In the genomic region with DNA sequence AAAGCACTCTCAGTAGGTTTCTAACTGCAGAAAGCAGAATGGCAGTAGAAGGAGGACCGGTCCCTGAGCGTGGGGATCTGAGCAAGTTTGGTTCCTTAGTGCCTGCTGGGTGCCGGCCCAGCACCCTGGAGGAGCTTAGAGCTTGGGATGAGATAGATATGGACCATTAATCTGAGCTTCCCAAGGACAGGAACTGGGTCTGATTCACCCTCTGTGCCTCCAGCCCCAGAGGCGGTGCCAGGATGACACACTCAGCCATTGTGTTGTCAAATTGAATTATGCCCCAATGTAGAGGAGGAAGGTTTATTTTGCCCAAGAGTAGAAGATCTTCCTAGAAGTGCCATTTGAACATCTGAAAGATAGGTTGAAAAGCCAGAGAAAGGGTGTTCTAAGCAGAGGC, we compare ENCODE assay signal across 12 cellular contexts. TPM values are rescaled to one million over a fixed set of nuclear protein-coding genes. Genes with fewer than 3 reads are reported as not detected.
DNase-seq lines count a peak whose midpoint lies in the region; ATAC-seq, FAIRE-seq and TF ChIP-seq lines count a peak whose summit lies in the region.
"Had no signal": no experiment of that assay in that cellular context is flagged by ENCODE, and none has a peak within 500 bp of the region (broad histone marks: within the 10 kb centered on the region; RNA-seq: fewer than 3 reads in every experiment).

No MANE protein-coding gene starts in this region.

- H3K27me3 ChIP-seq in breast epithelium (no peaks in the 10 kb centered on the region), colonic mucosa (no peaks in the 10 kb centered on the region), heart left ventricle (no peaks in the 10 kb centered on the region)
- H3K27me3 ChIP-seq: suprapubic skin had no signal

- H3K27ac ChIP-seq in breast epithelium (peak overlapping the region; percentile 22 to 33), colonic mucosa (no peak overlapping the region), heart left ventricle (no peak overlapping the region)
- H3K27ac ChIP-seq: suprapubic skin had no signal

- TF ChIP-seq POLR2A in breast epithelium (IDR thresholded peaks at IDR 0.05) (no peak), heart left ventricle (IDR thresholded peaks at IDR 0.05) (no peak)

- no peaks in the 10 kb centered on the region for H3K9me3 ChIP-seq in breast epithelium
- no peaks in the 10 kb centered on the region for H3K9me3 ChIP-seq in colonic mucosa
- H3K9me3 ChIP-seq in heart left ventricle: no peaks in the 10 kb centered on the region
- H3K9me3 ChIP-seq: suprapubic skin had no signal

- WGBS in heart left ventricle, 4 donors: 90 to 94% (median 91%) methylated on average over 4 of the region's 4 CpGs

- no peak for TF ChIP-seq CTCF in breast epithelium (IDR thresholded peaks at IDR 0.05)
- TF ChIP-seq CTCF in colonic mucosa (IDR thresholded peaks at IDR 0.05): no peak
- TF ChIP-seq CTCF in heart left ventricle (IDR thresholded peaks at IDR 0.05): no peak

- H3K4me1 ChIP-seq in breast epithelium: no peaks in the 10 kb centered on the region
- peaks cover 3% of the 10 kb centered on the region for H3K4me1 ChIP-seq in colonic mucosa
- peaks cover 0 to 47% (median 27%) of the 10 kb centered on the region in 12 donors for H3K4me1 ChIP-seq in heart left ventricle

- intact Hi-C loops in breast epithelium (cut with DNase I; ENCODE audit: low total_unique reads): no loop called here
- intact Hi-C loops in colonic mucosa (cut with DNase I): no loop called here
- intact Hi-C loops in heart left ventricle (cut with DNase I): loop anchor here in 1 of 10 donors (10.0 kb wide), 1 partner anchor 59 kb away; no protein-coding TSS in a partner anchor

- H3K36me3 ChIP-seq in breast epithelium (no peaks in the 10 kb centered on the region), colonic mucosa (no peaks in the 10 kb centered on the region), heart left ventricle (peaks cover 0 to 7% (median 0%) of the 10 kb centered on the region in 9 donors)
- H3K36me3 ChIP-seq: suprapubic skin had no signal

- no peak overlapping the region for H3K4me3 ChIP-seq in breast epithelium
- no peak overlapping the region for H3K4me3 ChIP-seq in colonic mucosa
- H3K4me3 ChIP-seq in heart left ventricle: no peak overlapping the region
- H3K4me3 ChIP-seq: suprapubic skin had no signal

- no peak overlapping the region for H3K9ac ChIP-seq in colonic mucosa (ENCODE audit: low read depth in 2 of 2, low read length in 2 of 2)

- FAIRE-seq in HTR-8/SVneo (lab: Jason Lieb, UNC): peak; percentile 55

- DNase-seq in AG08396 (ENCODE audit: low spot score) (peak; percentile 75), HTR-8/SVneo (ENCODE audit: insufficient read length, low spot score) (peak; percentile 79), breast epithelium (ENCODE audit: low spot score in 2 of 2) (no peak), medulla oblongata (ENCODE audit: extremely low spot score) (peak; percentile 53), colonic mucosa (no peak), heart left ventricle (no peak)
- DNase-seq in activated CD4-positive, CD25-positive, alpha-beta regulatory T cell (lab: John Stamatoyannopoulos, UW): no peak
- DNase-seq: activated CD8-positive, alpha-beta T cell treated with anti-CD3 and anti-CD28 coated beads for 36 hours; left cardiac atrium; MM.1S had no signal

- ATAC-seq in GM21423 (IDR thresholded peaks at IDR 0.05; ENCODE audit: unreplicated experiment) (no peak), heart left ventricle (no peak)
- ATAC-seq: activated CD8-positive, alpha-beta T cell treated with anti-CD3 and anti-CD28 coated beads for 36 hours had no signal

RNA-seq across cellular contexts. Expression of gene ZC3H7B, which starts 4.3 kb away (rescaled TPM):
- 10 to 100 TPM; 24.0 to 33.1 (median 32.2) TPM for total RNA-seq in breast epithelium
- 10 to 100 TPM; 35.2 to 51.7 TPM for total RNA-seq in colonic mucosa
- total RNA-seq in heart left ventricle: 10 to 100 TPM; 32.2 to 50.4 (median 37.1) TPM
- 10 to 100 TPM; 29.7 to 48.7 TPM for polyA plus RNA-seq in heart left ventricle

RNA-seq across cellular contexts. Expression of gene RANGAP1, which starts 19.7 kb away (rescaled TPM):
- total RNA-seq in breast epithelium (10 to 100 TPM; 29.8 to 54.1 (median 51.2) TPM), colonic mucosa (100 to 1,000 TPM in 1 of 2 donors, 10 to 100 TPM in 1; 35.5 to 124 TPM), heart left ventricle (10 to 100 TPM; 27.7 to 75.6 (median 35.0) TPM)
- polyA plus RNA-seq in heart left ventricle: 100 to 1,000 TPM in 1 of 2 donors, 10 to 100 TPM in 1; 23.7 to 125 TPM

Comparison
In these comparisons a context has a peak if more than half of its experiments do, and no peak if none do; other contexts are left out.
1. DNase-seq: peak in AG08396 (single experiment), HTR-8/SVneo (single experiment) and medulla oblongata (single experiment); none in breast epithelium (0 of 2), activated CD4-positive, CD25-positive, alpha-beta regulatory T cell (0 of 4), colonic mucosa (single experiment) and heart left ventricle (0 of 5).
2. H3K27ac ChIP-seq: peak in breast epithelium (2 of 2); none in colonic mucosa (single experiment) and heart left ventricle (0 of 12).